Comparison of ENCODE assay signal across 17 cellular contexts in genomic region chr14:100609331-100609870, GRCh38.
"Had no signal": no experiment of that assay in that cellular context is flagged by ENCODE, and none has a peak within 500 bp of the region (broad histone marks: within the 10 kb centered on the region; RNA-seq: fewer than 3 reads in every experiment).

No MANE protein-coding gene starts in this region.

- H3K4me3 Mint-ChIP-seq: activated CD4-positive, alpha-beta memory T cell treated with anti-CD3 and anti-CD28 coated beads, Interleukin-2, amount 10 ng/mL, durations not matched to agents 7 days and 5 days; activated naive CD4-positive, alpha-beta T cell treated with anti-CD3 and anti-CD28 coated beads, Interleukin-2, amount 10 ng/mL, durations not matched to agents 7 days and 5 days; activated T-helper 1 cell treated with anti-CD3 and anti-CD28 coated beads, Interleukin-12 subunit alpha, Interleukin-12 subunit beta, Interleukin-2, Interleukin-4 antibody, amounts not matched to agents 30 ng/mL and 10 ng/mL and 1 ng/mL, durations not matched to agents 14 hours and 24 hours and 36 hours; memory B cell; nephron; stimulated activated naive B cell treated with anti-CD40 and anti-IgM and Interleukin-4, amounts not matched to agents 10 μg/mL and 1 μg/mL and 100 μg/mL, for 72 hours; T-helper 17 cell had no signal

- H3K9me3 ChIP-seq: gastrocnemius medialis, heart right ventricle, left lung, pancreas, tibial nerve, vagina had no signal

- H3K9me3 Mint-ChIP-seq: activated CD4-positive, alpha-beta memory T cell treated with anti-CD3 and anti-CD28 coated beads, Interleukin-2, amount 10 ng/mL, durations not matched to agents 7 days and 5 days; activated naive CD4-positive, alpha-beta T cell treated with anti-CD3 and anti-CD28 coated beads, Interleukin-2, amount 10 ng/mL, durations not matched to agents 7 days and 5 days; activated T-helper 1 cell treated with anti-CD3 and anti-CD28 coated beads, Interleukin-12 subunit alpha, Interleukin-12 subunit beta, Interleukin-2, Interleukin-4 antibody, amounts not matched to agents 30 ng/mL and 10 ng/mL and 1 ng/mL, durations not matched to agents 14 hours and 24 hours and 36 hours; memory B cell; nephron; stimulated activated naive B cell treated with anti-CD40 and anti-IgM and Interleukin-4, amounts not matched to agents 10 μg/mL and 1 μg/mL and 100 μg/mL, for 72 hours had no signal

- DNase-seq: activated CD4-positive, alpha-beta memory T cell treated with anti-CD3 and anti-CD28 coated beads, Interleukin-2, amount 10 ng/mL, durations not matched to agents 7 days and 5 days; activated CD4-positive, alpha-beta T cell treated with anti-CD3 and anti-CD28 coated beads for 4 hours; activated naive CD4-positive, alpha-beta T cell treated with anti-CD3 and anti-CD28 coated beads, Interleukin-2, amount 10 ng/mL, durations not matched to agents 7 days and 5 days; erythroblast; gastrocnemius medialis; heart right ventricle; left lung; stimulated activated CD4-positive, alpha-beta T cell treated with anti-CD3 and anti-CD28 coated beads, Interleukin-2, amount 100 ng/mL, for 48 hours; stimulated activated naive B cell treated with anti-CD40 and anti-IgM and Interleukin-4, amounts not matched to agents 10 μg/mL and 1 μg/mL and 100 μg/mL, for 72 hours had no signal

- H3K36me3 Mint-ChIP-seq: activated naive CD4-positive, alpha-beta T cell treated with anti-CD3 and anti-CD28 coated beads, Interleukin-2, amount 10 ng/mL, durations not matched to agents 7 days and 5 days; memory B cell; stimulated activated naive B cell treated with anti-CD40 and anti-IgM and Interleukin-4, amounts not matched to agents 10 μg/mL and 1 μg/mL and 100 μg/mL, for 72 hours had no signal

- H3K36me3 ChIP-seq: gastrocnemius medialis, heart right ventricle, left lung, pancreas, tibial nerve, vagina had no signal

- H3K27ac Mint-ChIP-seq: activated CD4-positive, alpha-beta memory T cell treated with anti-CD3 and anti-CD28 coated beads, Interleukin-2, amount 10 ng/mL, durations not matched to agents 7 days and 5 days; activated naive CD4-positive, alpha-beta T cell treated with anti-CD3 and anti-CD28 coated beads, Interleukin-2, amount 10 ng/mL, durations not matched to agents 7 days and 5 days; activated T-helper 1 cell treated with anti-CD3 and anti-CD28 coated beads, Interleukin-12 subunit alpha, Interleukin-12 subunit beta, Interleukin-2, Interleukin-4 antibody, amounts not matched to agents 30 ng/mL and 10 ng/mL and 1 ng/mL, durations not matched to agents 14 hours and 24 hours and 36 hours; memory B cell; nephron; stimulated activated naive B cell treated with anti-CD40 and anti-IgM and Interleukin-4, amounts not matched to agents 10 μg/mL and 1 μg/mL and 100 μg/mL, for 72 hours; T-helper 17 cell had no signal

- H3K4me1 ChIP-seq: gastrocnemius medialis, heart right ventricle, left lung, pancreas, tibial nerve, vagina had no signal

- H3K4me3 ChIP-seq: dorsolateral prefrontal cortex, gastrocnemius medialis, heart right ventricle, left lung, pancreas, tibial nerve, vagina had no signal

- H3K27ac ChIP-seq: dorsolateral prefrontal cortex, gastrocnemius medialis, heart right ventricle, left lung, pancreas, tibial nerve, vagina had no signal

- H3K27me3 ChIP-seq: pancreas, vagina had no signal

- H3K4me1 Mint-ChIP-seq: activated CD4-positive, alpha-beta memory T cell treated with anti-CD3 and anti-CD28 coated beads, Interleukin-2, amount 10 ng/mL, durations not matched to agents 7 days and 5 days; activated naive CD4-positive, alpha-beta T cell treated with anti-CD3 and anti-CD28 coated beads, Interleukin-2, amount 10 ng/mL, durations not matched to agents 7 days and 5 days; memory B cell; stimulated activated naive B cell treated with anti-CD40 and anti-IgM and Interleukin-4, amounts not matched to agents 10 μg/mL and 1 μg/mL and 100 μg/mL, for 72 hours had no signal

- ATAC-seq: gastrocnemius medialis; heart right ventricle; left lung; pancreas; stimulated activated naive B cell treated with anti-CD40 and anti-IgM and Interleukin-4, amounts not matched to agents 10 μg/mL and 1 μg/mL and 100 μg/mL, for 72 hours; T-helper 17 cell had no signal
